Comparison of ENCODE assay signal across 8 cellular contexts in the genomic region with DNA sequence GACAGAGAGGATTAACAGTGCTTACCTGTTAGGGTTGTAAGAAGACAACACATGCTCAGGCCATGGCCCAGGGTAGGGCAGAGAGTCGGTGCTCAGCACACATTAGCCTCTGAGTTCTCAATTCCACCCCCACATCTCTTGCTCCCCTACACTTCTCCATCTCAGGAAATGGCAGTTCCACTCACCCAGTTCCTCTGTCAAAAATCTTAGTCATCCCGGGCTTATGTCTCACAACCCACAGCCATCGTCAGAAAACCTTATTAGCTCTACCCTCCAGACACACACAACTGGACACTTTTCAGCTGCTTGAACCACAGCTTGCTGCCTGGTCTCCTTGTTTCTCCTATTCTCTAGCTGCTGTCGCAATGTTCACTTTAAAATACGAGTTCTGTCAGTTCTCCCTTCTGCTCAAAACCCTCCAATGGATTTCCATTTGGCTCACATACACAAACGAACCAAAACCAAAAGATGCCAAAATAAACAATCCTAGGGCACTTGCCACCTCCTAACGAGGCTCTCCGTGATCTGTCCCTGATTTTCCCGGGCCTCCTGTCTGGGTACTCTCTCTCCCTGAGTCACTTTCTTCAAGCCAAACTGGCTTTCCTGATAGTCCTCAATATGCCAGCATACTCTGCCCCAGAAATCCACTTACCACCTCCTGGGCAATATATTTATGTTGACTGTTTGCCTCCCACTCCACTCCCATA.
A peak's percentile ranks its signal among the peaks of the same experiment; 100 is the strongest.
DNase-seq lines count a peak whose midpoint lies in the region; ATAC-seq and TF ChIP-seq lines count a peak whose summit lies in the region.
"Had no signal": no experiment of that assay in that cellular context is flagged by ENCODE, and none has a peak within 500 bp of the region (broad histone marks: within the 10 kb centered on the region; RNA-seq: fewer than 3 reads in every experiment).

No MANE protein-coding gene starts in this region.

- H3K27ac ChIP-seq in foreskin keratinocyte (peak overlapping the region; percentile 28), transverse colon (no peak overlapping the region)
- H3K27ac ChIP-seq: vagina had no signal

- intact Hi-C loops in transverse colon (cut with DNase I; ENCODE audit: low total_unique reads) = no loop called here

- H3K4me1 ChIP-seq in foreskin keratinocyte (peaks cover 25% of the 10 kb centered on the region), transverse colon (no peaks in the 10 kb centered on the region)

- ATAC-seq in GM18909 (IDR thresholded peaks at IDR 0.05; ENCODE audit: poor library complexity, unreplicated experiment) (peak; percentile 57), HG02798 (IDR thresholded peaks at IDR 0.05; ENCODE audit: poor library complexity, unreplicated experiment) (peak; percentile 55), foreskin keratinocyte (peak; percentile 46)

- no peaks in the 10 kb centered on the region for H3K9me3 ChIP-seq in transverse colon
- H3K9me3 ChIP-seq: vagina had no signal

- no peak for TF ChIP-seq POLR2A in transverse colon (IDR thresholded peaks at IDR 0.05)

- peak; percentile 57 to 64 for DNase-seq in NOMO-1 (lab: John Stamatoyannopoulos, UW; ENCODE audit: unreplicated experiment in 2 of 2)
- peak in 1 of 2 donors; percentile 62 for DNase-seq in foreskin keratinocyte
- DNase-seq in NCI-H128 (lab: John Stamatoyannopoulos, UW; ENCODE audit: unreplicated experiment) = no peak
- no peak for DNase-seq in HT-29 (ENCODE audit: low spot score)
- DNase-seq in transverse colon = no peak

- no peaks in the 10 kb centered on the region for H3K27me3 ChIP-seq in foreskin keratinocyte
- H3K27me3 ChIP-seq in transverse colon = no peaks in the 10 kb centered on the region
- H3K27me3 ChIP-seq: vagina had no signal

- no peaks in the 10 kb centered on the region for H3K36me3 ChIP-seq in transverse colon

- in situ Hi-C loops in transverse colon (cut with MboI; ENCODE audit: low pct_ligation_motif_present in 1 of 4, low pct_unique_long_range_greater_than_20kb in 1 of 4, low sequenced_read_pairs in 3 of 4) = no loop called here

- TF ChIP-seq CTCF in foreskin keratinocyte (conservative IDR thresholded peaks at IDR 0.05) = no peak
- no peak for TF ChIP-seq CTCF in transverse colon (IDR thresholded peaks at IDR 0.05)

- H3K4me3 ChIP-seq in transverse colon = no peak overlapping the region
- H3K4me3 ChIP-seq: vagina had no signal

- 72 to 79% methylated on average over 8 to 9 of the region's 9 CpGs for WGBS in transverse colon (ENCODE audit: low coverage in 1 of 2), 2 donors

- TF ChIP-seq EP300 in transverse colon (IDR thresholded peaks at IDR 0.05; ENCODE audit: low read depth) = no peak

Comparison
In these comparisons a context has a peak if more than half of its experiments do, and no peak if none do; other contexts are left out.
1. DNase-seq: peak in NOMO-1 (2 of 2); none in NCI-H128 (single experiment), HT-29 (single experiment) and transverse colon (single experiment).
2. Peak in every context shown above with its lines, with median percentiles within 50 percentile points of each other: ATAC-seq.